ENCODE assay signal across 8 cellular contexts in genomic region chr1:173429517-173430477, GRCh38. TPM values are rescaled to one million over a fixed set of nuclear protein-coding genes. Genes with fewer than 3 reads are reported as not detected.
DNase-seq lines count a peak whose midpoint lies in the region; ATAC-seq and TF ChIP-seq lines count a peak whose summit lies in the region.

No MANE protein-coding gene starts in this region.

- H3K27ac ChIP-seq in PC-3 (ENCODE audit: low read length) (peak overlapping the region; percentile 71), stomach smooth muscle (ENCODE audit: low read length) (peak overlapping the region; percentile 75)

- H3K27me3 Mint-ChIP-seq in activated T-helper 1 cell treated with anti-CD3 and anti-CD28 coated beads, Interleukin-12 subunit alpha, Interleukin-12 subunit beta, Interleukin-2, Interleukin-4 antibody, amounts not matched to agents 30 ng/mL and 10 ng/mL and 1 ng/mL, durations not matched to agents 14 hours and 24 hours and 36 hours (ENCODE audit: insufficient read depth), result no peaks in the 10 kb centered on the region
- H3K27me3 Mint-ChIP-seq in nephron progenitor cell (ENCODE audit: low read depth, poor library complexity), result no peaks in the 10 kb centered on the region

- TSS peak; percentile 35 for BruUV-seq in PC-3 (replicated peaks; lab: Mats Ljungman, UMichigan)

- DNase-seq in AG10803 (ENCODE audit: low read depth), result peak; percentile 93
- peak; percentile 100 for DNase-seq in PC-3
- DNase-seq in activated T-helper 1 cell treated with anti-CD3 and anti-CD28 coated beads, Interleukin-12 subunit alpha, Interleukin-12 subunit beta, Interleukin-2, Interleukin-4 antibody, amounts not matched to agents 30 ng/mL and 10 ng/mL and 1 ng/mL, durations not matched to agents 14 hours and 24 hours and 36 hours (ENCODE audit: low spot score), result peak; percentile 40
- peak; percentile 96 for DNase-seq in fibroblast of peridontal ligament (ENCODE audit: extremely low read depth)
- DNase-seq in nephron progenitor cell, result peak; percentile 54

- no peaks in the 10 kb centered on the region for H3K9me3 Mint-ChIP-seq in activated T-helper 1 cell treated with anti-CD3 and anti-CD28 coated beads, Interleukin-12 subunit alpha, Interleukin-12 subunit beta, Interleukin-2, Interleukin-4 antibody, amounts not matched to agents 30 ng/mL and 10 ng/mL and 1 ng/mL, durations not matched to agents 14 hours and 24 hours and 36 hours
- no peaks in the 10 kb centered on the region for H3K9me3 Mint-ChIP-seq in nephron progenitor cell

- intact Hi-C loops in PC-3 (cut with micrococcal nuclease), result loop anchor here (1.0 to 5.0 kb wide), 6 partner anchors 9 to 684 kb away; partner anchors contain the start of genes CENPL, DARS2 and PRDX6
- intact Hi-C loops in activated T-helper 1 cell treated with anti-CD3 and anti-CD28 coated beads, Interleukin-12 subunit alpha, Interleukin-12 subunit beta, Interleukin-2, Interleukin-4 antibody, amounts not matched to agents 30 ng/mL and 10 ng/mL and 1 ng/mL, durations not matched to agents 14 hours and 24 hours and 36 hours (cut with micrococcal nuclease), result loop anchor here (1.0 to 10.0 kb wide), 4 partner anchors 9 to 1313 kb away; partner anchors contain the start of gene GAS5

- H3K27me3 ChIP-seq in PC-3 (ENCODE audit: low read length), result no peaks in the 10 kb centered on the region
- no peaks in the 10 kb centered on the region for H3K27me3 ChIP-seq in stomach smooth muscle (ENCODE audit: control insufficient read depth in 1 of 2, insufficient read depth in 2 of 2, low read length in 2 of 2)

- ATAC-seq in GM19025 (IDR thresholded peaks at IDR 0.05; ENCODE audit: low read depth, unreplicated experiment) (peak; percentile 72), HG03460 (IDR thresholded peaks at IDR 0.05; ENCODE audit: unreplicated experiment) (peak; percentile 73), PC-3 (peak; percentile 83)

- peak overlapping the region; percentile 73 for H3K4me2 ChIP-seq in PC-3 (ENCODE audit: low read length)

- peaks cover 28% of the 10 kb centered on the region for H3K4me1 Mint-ChIP-seq in activated T-helper 1 cell treated with anti-CD3 and anti-CD28 coated beads, Interleukin-12 subunit alpha, Interleukin-12 subunit beta, Interleukin-2, Interleukin-4 antibody, amounts not matched to agents 30 ng/mL and 10 ng/mL and 1 ng/mL, durations not matched to agents 14 hours and 24 hours and 36 hours (ENCODE audit: low read depth)
- H3K4me1 Mint-ChIP-seq in nephron progenitor cell, result peaks cover 22% of the 10 kb centered on the region

- H3K9me2 ChIP-seq in PC-3 (replicated peaks; ENCODE audit: low read length), result no peaks in the 10 kb centered on the region

- peak overlapping the region; percentile 45 for H3K9ac ChIP-seq in PC-3 (ENCODE audit: low read length)
- peak overlapping the region; percentile 37 to 67 for H3K9ac ChIP-seq in stomach smooth muscle (ENCODE audit: low read length in 2 of 2)

- CTCF ChIA-PET in PC-3 (lab: Charles Lee), result interaction anchor here (0.5 to 2.3 kb wide), 10 partner anchors 43 to 709 kb away, joined by 3 to 27 read pairs (median 5); partner anchors contain the start of genes CENPL and DARS2

- peak overlapping the region; percentile 93 for H3K27ac Mint-ChIP-seq in activated T-helper 1 cell treated with anti-CD3 and anti-CD28 coated beads, Interleukin-12 subunit alpha, Interleukin-12 subunit beta, Interleukin-2, Interleukin-4 antibody, amounts not matched to agents 30 ng/mL and 10 ng/mL and 1 ng/mL, durations not matched to agents 14 hours and 24 hours and 36 hours
- H3K27ac Mint-ChIP-seq in nephron progenitor cell, result no peak overlapping the region

- no peaks in the 10 kb centered on the region for H3K36me3 ChIP-seq in PC-3 (ENCODE audit: low read depth, low read length)
- H3K36me3 ChIP-seq in stomach smooth muscle (ENCODE audit: control insufficient read depth in 2 of 2, insufficient read depth in 2 of 2, low read length in 2 of 2), result no peaks in the 10 kb centered on the region

- H3K4me3 ChIP-seq in AG10803 (ENCODE audit: low read length) (peak overlapping the region; percentile 46), PC-3 (ENCODE audit: low read length) (peak overlapping the region; percentile 47), stomach smooth muscle (ENCODE audit: low read length in 2 of 2) (peak overlapping the region; percentile 28 to 35)

- H3K4me1 ChIP-seq in PC-3 (ENCODE audit: insufficient read depth, low read length) (peaks cover 71% of the 10 kb centered on the region), stomach smooth muscle (ENCODE audit: control insufficient read depth, insufficient read depth, low read length) (peaks cover 9% of the 10 kb centered on the region)

- H3K79me2 ChIP-seq in PC-3 (ENCODE audit: low read length), result no peaks in the 10 kb centered on the region

- H4K20me1 ChIP-seq in PC-3 (ENCODE audit: low read length), result no peaks in the 10 kb centered on the region

- peak overlapping the region; percentile 66 for H2AFZ ChIP-seq in PC-3 (ENCODE audit: low read length)

- H3K36me3 Mint-ChIP-seq in activated T-helper 1 cell treated with anti-CD3 and anti-CD28 coated beads, Interleukin-12 subunit alpha, Interleukin-12 subunit beta, Interleukin-2, Interleukin-4 antibody, amounts not matched to agents 30 ng/mL and 10 ng/mL and 1 ng/mL, durations not matched to agents 14 hours and 24 hours and 36 hours (ENCODE audit: low read depth), result peaks cover 1% of the 10 kb centered on the region
- no peaks in the 10 kb centered on the region for H3K36me3 Mint-ChIP-seq in nephron progenitor cell (ENCODE audit: low read depth)

- POLR2A ChIA-PET in PC-3 (lab: Charles Lee; ENCODE audit: unreplicated experiment), result interaction anchor here (0.5 to 2.0 kb wide), 10 partner anchors 9 to 683 kb away, joined by 3 to 16 read pairs (median 5); partner anchors contain the start of genes KLHL20 and PRDX6

- H3K4me3 Mint-ChIP-seq in activated T-helper 1 cell treated with anti-CD3 and anti-CD28 coated beads, Interleukin-12 subunit alpha, Interleukin-12 subunit beta, Interleukin-2, Interleukin-4 antibody, amounts not matched to agents 30 ng/mL and 10 ng/mL and 1 ng/mL, durations not matched to agents 14 hours and 24 hours and 36 hours, result peak overlapping the region; percentile 40
- H3K4me3 Mint-ChIP-seq in nephron progenitor cell, result peak overlapping the region; percentile 30

- H3K9me3 ChIP-seq in PC-3 (ENCODE audit: low read length), result no peaks in the 10 kb centered on the region
- H3K9me3 ChIP-seq in stomach smooth muscle (ENCODE audit: control insufficient read depth in 2 of 2, low read length in 2 of 2), result no peaks in the 10 kb centered on the region

- peak; percentile 71 for TF ChIP-seq CTCF in AG10803 (conservative IDR thresholded peaks at IDR 0.05; ENCODE audit: low read length)
- peak; percentile 96 for TF ChIP-seq CTCF in PC-3 (conservative IDR thresholded peaks at IDR 0.05; ENCODE audit: low read depth, low read length)
- TF ChIP-seq CTCF in nephron progenitor cell (IDR thresholded peaks at IDR 0.05), result peak; percentile 32

- peaks cover 17% of the 10 kb centered on the region for H3F3A ChIP-seq in PC-3 (ENCODE audit: low read length, unreplicated experiment)

RNA-seq across cellular contexts. Expression of gene PRDX6, which starts 47.3 kb away (rescaled TPM):
- total RNA-seq in PC-3 (2014; rRNA removed), result 649 and 829 TPM in 2 replicates
- total RNA-seq in activated T-helper 1 cell treated with anti-CD3 and anti-CD28 coated beads, Interleukin-12 subunit alpha, Interleukin-12 subunit beta, Interleukin-2, Interleukin-4 antibody, amounts not matched to agents 30 ng/mL and 10 ng/mL and 1 ng/mL, durations not matched to agents 14 hours and 24 hours and 36 hours, result 119 and 124 TPM in 2 replicates

Comparison
In these comparisons a context has a peak if more than half of its experiments do, and no peak if none do; other contexts are left out.
1. Peak in every context shown above with its lines: DNase-seq, ATAC-seq, H3K4me3 ChIP-seq and H3K27ac ChIP-seq.
2. DNase-seq: peak in every context shown above with its lines; median percentile 100 in PC-3; 96 in fibroblast of peridontal ligament; 93 in AG10803; 54 in nephron progenitor cell; 40 in activated T-helper 1 cell treated with anti-CD3 and anti-CD28 coated beads, Interleukin-12 subunit alpha, Interleukin-12 subunit beta, Interleukin-2, Interleukin-4 antibody, amounts not matched to agents 30 ng/mL and 10 ng/mL and 1 ng/mL, durations not matched to agents 14 hours and 24 hours and 36 hours.
3. CTCF ChIP-seq: peak in every context shown above with its lines; median percentile 96 in PC-3; 71 in AG10803; 32 in nephron progenitor cell.